In the genomic region with DNA sequence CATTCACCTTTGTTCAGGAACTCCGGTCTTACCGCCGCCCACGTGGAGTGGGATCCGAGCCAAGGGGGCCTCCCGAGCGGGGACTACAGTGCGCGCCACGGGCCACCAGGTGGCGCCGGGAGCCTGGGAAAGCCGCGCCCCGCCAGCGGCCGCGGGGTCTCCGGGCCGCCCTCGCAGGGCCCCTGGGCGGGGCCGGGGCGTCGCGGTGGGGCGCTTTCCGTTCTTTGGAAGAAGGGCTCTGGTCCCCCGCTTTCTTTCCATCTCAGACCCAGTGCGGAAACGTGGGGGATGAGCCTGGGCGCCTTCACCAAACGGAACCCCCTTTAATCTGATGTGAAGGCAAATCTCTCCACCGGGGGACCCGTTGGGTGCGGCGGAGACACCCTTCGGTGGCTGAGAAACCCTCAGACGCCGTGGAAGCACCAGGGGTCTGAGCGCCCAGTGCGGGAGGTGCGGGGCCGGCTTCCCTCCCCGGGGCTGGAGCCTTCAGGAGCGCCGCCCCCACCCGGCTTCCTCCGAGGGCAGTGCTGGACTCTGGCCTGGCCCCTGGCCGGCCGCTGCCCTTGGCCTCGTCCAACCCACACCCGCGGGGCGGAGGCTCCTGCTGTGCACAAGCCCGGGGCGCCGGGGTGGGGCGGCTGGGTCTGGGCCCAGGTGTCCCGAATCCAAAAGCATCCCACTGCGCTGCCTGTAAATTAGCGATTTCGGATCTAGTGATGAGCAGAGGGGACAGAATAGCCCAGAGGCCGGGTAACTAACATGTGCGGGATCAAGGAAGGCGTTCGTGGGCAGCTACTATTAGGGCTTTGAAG, we compare ENCODE assay signal across 1 cellular context.
TF ChIP-seq lines count a peak whose summit lies in the region.

No MANE protein-coding gene starts in this region.

TF ChIP-seq in PFSK-1, 5 proteins besides CTCF, POLR2A, EP300 and RAD21 (continued from another document):
- TF ChIP-seq FOXP2 (optimal IDR thresholded peaks at IDR 0.05; ENCODE audit: borderline replicate concordance, extremely low read depth, extremely low read length, insufficient read depth): peak; percentile 78
